In genomic region chr9:2439957-2440356, GRCh38 we compare ENCODE assay signal across 24 cellular contexts.
"Had no signal": no experiment of that assay in that cellular context is flagged by ENCODE, and none has a peak within 500 bp of the region (broad histone marks: within the 10 kb centered on the region; RNA-seq: fewer than 3 reads in every experiment).

No MANE protein-coding gene starts in this region.

- H3K4me2 ChIP-seq: smooth muscle cell had no signal

- DNase-seq: hypothalamus; islet precursor cell; left ventricle myocardium inferior; midbrain; mucosa of descending colon; naive thymus-derived CD4-positive, alpha-beta T cell; ovary; right lobe of liver; stimulated activated CD4-positive, alpha-beta T cell treated with anti-CD3 and anti-CD28 coated beads, Interleukin-15, amount 100 ng/mL, for 24 hours; stimulated activated CD4-positive, alpha-beta T cell treated with anti-CD3 and anti-CD28 coated beads, Interleukin-2, amount 100 ng/mL, for 24 hours; stimulated activated CD4-positive, alpha-beta T cell treated with anti-CD3 and anti-CD28 coated beads, Interleukin-4, amount 100 ng/mL, for 1 hour; stimulated activated naive B cell treated with anti-CD40 and anti-IgM and Interleukin-4, amounts not matched to agents 10 μg/mL and 1 μg/mL and 100 μg/mL, for 72 hours; stimulated activated naive CD8-positive, alpha-beta T cell treated with anti-CD3 and anti-CD28 coated beads, Interleukin-15, Interleukin-2, amounts not matched to agents 100 U/mL and 50 U/mL, for 24 hours; stomach; testis; thyroid gland; transverse colon; upper lobe of left lung had no signal

- H3K4me3 ChIP-seq: left ventricle myocardium inferior, lung, mucosa of descending colon, ovary, right atrium auricular region, right lobe of liver, smooth muscle cell, stomach, testis, thyroid gland, transverse colon, upper lobe of left lung, vagina had no signal

- H3K9me3 ChIP-seq: ovary, right lobe of liver, testis, thyroid gland had no signal

- H3K27ac ChIP-seq: left ventricle myocardium inferior, ovary, right atrium auricular region, right lobe of liver, stomach, testis, thyroid gland, transverse colon, upper lobe of left lung, vagina had no signal

- H3K4me1 Mint-ChIP-seq: naive thymus-derived CD4-positive, alpha-beta T cell; stimulated activated naive B cell treated with anti-CD40 and anti-IgM and Interleukin-4, amounts not matched to agents 10 μg/mL and 1 μg/mL and 100 μg/mL, for 72 hours had no signal

- H3K4me1 ChIP-seq: left ventricle myocardium inferior, right atrium auricular region, right lobe of liver, stomach, testis, thyroid gland, transverse colon, upper lobe of left lung, vagina had no signal

- ATAC-seq: mucosa of descending colon; naive thymus-derived CD4-positive, alpha-beta T cell; natural killer cell treated with Interleukin-12 subunit alpha and Interleukin-12 subunit beta and Interleukin-15 and Interleukin-18, amount 100 ng/mL, for 72 hours; right lobe of liver; stimulated activated naive B cell treated with anti-CD40 and anti-IgM and Interleukin-4, amounts not matched to agents 10 μg/mL and 1 μg/mL and 100 μg/mL, for 72 hours; stimulated activated naive CD8-positive, alpha-beta T cell treated with anti-CD3 and anti-CD28 coated beads, Interleukin-15, Interleukin-2, amounts not matched to agents 100 U/mL and 50 U/mL, for 24 hours had no signal

- H3K4me3 Mint-ChIP-seq: naive thymus-derived CD4-positive, alpha-beta T cell; natural killer cell treated with Interleukin-12 subunit alpha and Interleukin-12 subunit beta and Interleukin-15 and Interleukin-18, amount 100 ng/mL, for 72 hours; stimulated activated naive B cell treated with anti-CD40 and anti-IgM and Interleukin-4, amounts not matched to agents 10 μg/mL and 1 μg/mL and 100 μg/mL, for 72 hours had no signal

- H3K27me3 Mint-ChIP-seq: progenitor cell of endocrine pancreas had no signal

- H3K27ac Mint-ChIP-seq: naive thymus-derived CD4-positive, alpha-beta T cell; natural killer cell treated with Interleukin-12 subunit alpha and Interleukin-12 subunit beta and Interleukin-15 and Interleukin-18, amount 100 ng/mL, for 72 hours; progenitor cell of endocrine pancreas; stimulated activated naive B cell treated with anti-CD40 and anti-IgM and Interleukin-4, amounts not matched to agents 10 μg/mL and 1 μg/mL and 100 μg/mL, for 72 hours had no signal

- H3K27me3 ChIP-seq: ovary, right atrium auricular region, right lobe of liver, stomach, testis, thyroid gland, transverse colon, upper lobe of left lung, vagina had no signal

- H3K36me3 ChIP-seq: ovary, right atrium auricular region, right lobe of liver, stomach, thyroid gland, transverse colon, upper lobe of left lung, vagina had no signal
